7 cellular contexts compared by ENCODE assay signal in genomic region chr22:25110846-25111578, GRCh38.
DNase-seq lines count a peak whose midpoint lies in the region; ATAC-seq, FAIRE-seq and TF ChIP-seq lines count a peak whose summit lies in the region.

No MANE protein-coding gene starts in this region.

- H3K4me3 ChIP-seq in astrocyte of the spinal cord (ENCODE audit: low read depth, low read length) (peak overlapping the region; percentile 36), retinal pigment epithelial cell (ENCODE audit: low read length) (peak overlapping the region; percentile 76)

- no peak for TF ChIP-seq POLR2A in GM12892 (IDR thresholded peaks at IDR 0.05; ENCODE audit: low read depth, low read length)

- peak; percentile 38 for DNase-seq in GM12892 (ENCODE audit: insufficient read length)
- DNase-seq in NCI-H1417 (lab: John Stamatoyannopoulos, UW) = peak; percentile 32 to 84 (median 83)
- DNase-seq in T-helper 9 cell = peak; percentile 11
- DNase-seq in astrocyte of the spinal cord (ENCODE audit: low read depth, low spot score) = peak; percentile 85
- peak; percentile 70 for DNase-seq in iPS DF 19.7 (ENCODE audit: low read depth, low spot score)
- peak; percentile 78 for DNase-seq in retinal pigment epithelial cell (ENCODE audit: low read depth)

- no peak for ATAC-seq in GM18868 (IDR thresholded peaks at IDR 0.05; ENCODE audit: unreplicated experiment)

- TF ChIP-seq CTCF in astrocyte of the spinal cord (IDR thresholded peaks at IDR 0.05; ENCODE audit: low read depth, low read length) (peak; percentile 76), retinal pigment epithelial cell (conservative IDR thresholded peaks at IDR 0.05; ENCODE audit: low read depth, low read length) (peak; percentile 73)

- FAIRE-seq in GM12892 (lab: Jason Lieb, UNC) = no peak

- in situ Hi-C loops in astrocyte of the spinal cord (cut with HindIII; ENCODE audit: low sequenced_read_pairs) = no loop called here

Comparison
In these comparisons a context has a peak if more than half of its experiments do, and no peak if none do; other contexts are left out.
1. DNase-seq: peak in every context shown above with its lines; median percentile 85 in astrocyte of the spinal cord; 83 in NCI-H1417; 78 in retinal pigment epithelial cell; 70 in iPS DF 19.7; 38 in GM12892; 11 in T-helper 9 cell.